In genomic region chr2:176830362-176830761, GRCh38 we compare ENCODE assay signal across 9 cellular contexts.
DNase-seq lines count a peak whose midpoint lies in the region; ATAC-seq and TF ChIP-seq lines count a peak whose summit lies in the region.
"Had no signal": no experiment of that assay in that cellular context is flagged by ENCODE, and none has a peak within 500 bp of the region (broad histone marks: within the 10 kb centered on the region; RNA-seq: fewer than 3 reads in every experiment).

No MANE protein-coding gene starts in this region.

- peak; percentile 59 for TF ChIP-seq CTCF in HEK293 (tag by site-specific recombination; IDR thresholded peaks at IDR 0.05)
- TF ChIP-seq CTCF in OCI-LY3 (IDR thresholded peaks at IDR 0.05; ENCODE audit: low read depth, low read length): peak; percentile 54
- TF ChIP-seq CTCF in kidney epithelial cell (IDR thresholded peaks at IDR 0.05; ENCODE audit: insufficient read depth, low read length, poor library complexity, severe bottlenecking): peak; percentile 38

- no peak for ATAC-seq in HG03469 (IDR thresholded peaks at IDR 0.05; ENCODE audit: unreplicated experiment)
- ATAC-seq in HG03095 (IDR thresholded peaks at IDR 0.05; ENCODE audit: unreplicated experiment): no peak

- H3K4me3 ChIP-seq in HEK293 (ENCODE audit: low read depth, low read length) (no peak overlapping the region), OCI-LY3 (ENCODE audit: low read length) (no peak overlapping the region), kidney epithelial cell (ENCODE audit: low read depth, low read length) (no peak overlapping the region)

- peak in 2 of 3 experiments; percentile 19 to 62 for DNase-seq in NCI-H1417 (lab: John Stamatoyannopoulos, UW)
- no peak for DNase-seq in NCI-H1417 treated with DMSO at 0.1 percent for 48 hours (lab: John Stamatoyannopoulos, UW)
- DNase-seq in kidney epithelial cell (ENCODE audit: low read depth): no peak
- no peak for DNase-seq in activated effector memory CD4-positive, alpha-beta T cell treated with anti-CD3 and anti-CD28 coated beads, Interleukin-2, amount 50 U/mL, for 16 hours
- DNase-seq: activated B cell treated with CpG ODN at 0.5 μM for 24 hours had no signal

- no peaks in the 10 kb centered on the region for H4K20me1 ChIP-seq in OCI-LY3 (ENCODE audit: insufficient read depth, low read length)

- H3K4me2 ChIP-seq in OCI-LY3 (ENCODE audit: low read length): peak overlapping the region; percentile 51

- H3K36me3 ChIP-seq in HEK293 (ENCODE audit: control insufficient read depth in 2 of 2, insufficient read depth in 1 of 2, low read length in 2 of 2) (no peaks in the 10 kb centered on the region), OCI-LY3 (replicated peaks; ENCODE audit: low read depth, low read length) (no peaks in the 10 kb centered on the region), kidney epithelial cell (ENCODE audit: control insufficient read depth, insufficient read depth, low read length) (no peaks in the 10 kb centered on the region)

- H3K4me1 ChIP-seq in HEK293 (ENCODE audit: control insufficient read depth, insufficient read depth, low read length): no peaks in the 10 kb centered on the region
- H3K4me1 ChIP-seq in OCI-LY3 (ENCODE audit: low read length): 0 out of 2 replicates have a peak, but pooled peaks cover 5% of the 10 kb centered on the region

- POLR2A ChIA-PET in HEK293 (lab: Yijun Ruan, JAX): no interaction called here

- H3K27ac ChIP-seq in HEK293 (ENCODE audit: extremely low read depth, low read depth, low read length) (no peak overlapping the region), OCI-LY3 (ENCODE audit: low read length) (no peak overlapping the region)

- H3K27me3 ChIP-seq in OCI-LY3 (ENCODE audit: low read depth, low read length) (peaks cover 2% of the 10 kb centered on the region), kidney epithelial cell (ENCODE audit: control insufficient read depth, insufficient read depth, low read length) (no peaks in the 10 kb centered on the region)

- H2AFZ ChIP-seq in OCI-LY3 (ENCODE audit: low read depth, low read length): 0 out of 2 replicates have a peak overlapping the region, but pooled peaks have one; percentile 80

- H3K9ac ChIP-seq in OCI-LY3 (ENCODE audit: low read length): no peak overlapping the region

- CTCF ChIA-PET in HEK293 (lab: Yijun Ruan, JAX): interaction anchor here (1.1 to 1.3 kb wide), 3 partner anchors 9 to 32 kb away, joined by 3 to 5 read pairs (median 5); no protein-coding TSS in a partner anchor

- H3K9me3 ChIP-seq in HEK293 (ENCODE audit: control insufficient read depth, insufficient read depth, low read depth, low read length) (no peaks in the 10 kb centered on the region), OCI-LY3 (ENCODE audit: insufficient read depth, low read length) (no peaks in the 10 kb centered on the region)

- no peaks in the 10 kb centered on the region for H3K79me2 ChIP-seq in OCI-LY3 (ENCODE audit: low read length)

TF ChIP-seq in HEK293, 187 proteins besides CTCF, POLR2A, EP300 and RAD21:
- TF ChIP-seq PATZ1 (tag by site-specific recombination; IDR thresholded peaks at IDR 0.05) (no peak), BCL11A (tag by site-specific recombination; IDR thresholded peaks at IDR 0.05; ENCODE audit: low read depth) (no peak), ZNF707 (tag by site-specific recombination; IDR thresholded peaks at IDR 0.05) (no peak), ZNF302 (tag by site-specific recombination; IDR thresholded peaks at IDR 0.05; ENCODE audit: low read depth) (no peak), ZNF266 (tag by site-specific recombination; IDR thresholded peaks at IDR 0.05; ENCODE audit: low read depth) (no peak), TSHZ1 (tag by site-specific recombination; IDR thresholded peaks at IDR 0.05; ENCODE audit: borderline replicate concordance) (no peak), ZNF791 (tag by site-specific recombination; IDR thresholded peaks at IDR 0.05) (no peak), HIC1 (tag by site-specific recombination; IDR thresholded peaks at IDR 0.05) (no peak), SALL2 (tag by site-specific recombination; IDR thresholded peaks at IDR 0.05; ENCODE audit: borderline replicate concordance) (no peak)
TF ChIP-seq in HEK293: peak in this region for 0.

Comparison
In these comparisons a context has a peak if more than half of its experiments do, and no peak if none do; other contexts are left out.
1. DNase-seq: peak in NCI-H1417 (2 of 3); none in NCI-H1417 treated with DMSO at 0.1 percent for 48 hours (single experiment), kidney epithelial cell (single experiment) and activated effector memory CD4-positive, alpha-beta T cell treated with anti-CD3 and anti-CD28 coated beads, Interleukin-2, amount 50 U/mL, for 16 hours (single experiment).
2. Peak in every context shown above with its lines, with median percentiles within 50 percentile points of each other: CTCF ChIP-seq.